In genomic region chr16:14486520-14487303, GRCh38 we compare ENCODE assay signal across 8 cellular contexts.
DNase-seq lines count a peak whose midpoint lies in the region; ATAC-seq lines count a peak whose summit lies in the region.

No MANE protein-coding gene starts in this region.

- H3K27ac Mint-ChIP-seq in CD8-positive, alpha-beta memory T cell = peak overlapping the region in 1 of 8 donors; percentile 17

- peaks cover 14 to 27% (median 23%) of the 10 kb centered on the region in 3 donors for H3K4me1 Mint-ChIP-seq in CD8-positive, alpha-beta memory T cell

- peaks cover 10% of the 10 kb centered on the region for H3K36me3 ChIP-seq in CD8-positive, alpha-beta memory T cell (ENCODE audit: insufficient read depth, low read length)

- no peaks in the 10 kb centered on the region for H3K9me3 Mint-ChIP-seq in CD8-positive, alpha-beta memory T cell

- CTCF ChIA-PET in CD8-positive, alpha-beta memory T cell (lab: Charles Lee) = no interaction called here

- H3K4me3 ChIP-seq in CD8-positive, alpha-beta memory T cell (ENCODE audit: low read length) = no peak overlapping the region

- ATAC-seq in left ventricle myocardium superior (peak; percentile 89), GM19455 (IDR thresholded peaks at IDR 0.05; ENCODE audit: unreplicated experiment) (no peak)

- no peaks in the 10 kb centered on the region for H3K9me3 ChIP-seq in CD8-positive, alpha-beta memory T cell (ENCODE audit: low read length)

- H3K27ac ChIP-seq in CD8-positive, alpha-beta memory T cell (ENCODE audit: low read depth, low read length) = peak overlapping the region; percentile 28

- intact Hi-C loops in left ventricle myocardium superior (cut with micrococcal nuclease) = no loop called here

- H3K27me3 Mint-ChIP-seq in CD8-positive, alpha-beta memory T cell = no peaks in the 10 kb centered on the region

- H3K4me1 ChIP-seq in CD8-positive, alpha-beta memory T cell (ENCODE audit: insufficient read depth, low read length) = peaks cover 12% of the 10 kb centered on the region

- no peak for DNase-seq in CD8-positive, alpha-beta memory T cell
- DNase-seq in NCI-H1694 (lab: John Stamatoyannopoulos, UW) (peak; percentile 78), astrocyte of the hippocampus (ENCODE audit: low read depth, low spot score) (peak; percentile 97), left ventricle myocardium superior (peak; percentile 82), renal cortical epithelial cell (ENCODE audit: low read depth) (peak; percentile 98), CD1c-positive myeloid dendritic cell (ENCODE audit: extremely low spot score) (no peak)
- DNase-seq in activated CD4-positive, alpha-beta T cell treated with anti-CD3 and anti-CD28 coated beads for 48 hours = no peak

- no peak overlapping the region for H3K4me3 Mint-ChIP-seq in CD8-positive, alpha-beta memory T cell

- no peaks in the 10 kb centered on the region for H3K27me3 ChIP-seq in CD8-positive, alpha-beta memory T cell (ENCODE audit: insufficient read depth, low read length, poor library complexity, severe bottlenecking)

- POLR2A ChIA-PET in CD8-positive, alpha-beta memory T cell (lab: Charles Lee) = no interaction called here

- H3K36me3 Mint-ChIP-seq in CD8-positive, alpha-beta memory T cell = peaks cover 7 to 34% (median 17%) of the 10 kb centered on the region in 3 donors

Comparison
In these comparisons a context has a peak if more than half of its experiments do, and no peak if none do; other contexts are left out.
1. DNase-seq: peak in NCI-H1694 (single experiment), astrocyte of the hippocampus (single experiment), left ventricle myocardium superior (single experiment) and renal cortical epithelial cell (single experiment); none in CD8-positive, alpha-beta memory T cell (0 of 5), CD1c-positive myeloid dendritic cell (single experiment) and activated CD4-positive, alpha-beta T cell treated with anti-CD3 and anti-CD28 coated beads for 48 hours (single experiment).